In the genomic region with DNA sequence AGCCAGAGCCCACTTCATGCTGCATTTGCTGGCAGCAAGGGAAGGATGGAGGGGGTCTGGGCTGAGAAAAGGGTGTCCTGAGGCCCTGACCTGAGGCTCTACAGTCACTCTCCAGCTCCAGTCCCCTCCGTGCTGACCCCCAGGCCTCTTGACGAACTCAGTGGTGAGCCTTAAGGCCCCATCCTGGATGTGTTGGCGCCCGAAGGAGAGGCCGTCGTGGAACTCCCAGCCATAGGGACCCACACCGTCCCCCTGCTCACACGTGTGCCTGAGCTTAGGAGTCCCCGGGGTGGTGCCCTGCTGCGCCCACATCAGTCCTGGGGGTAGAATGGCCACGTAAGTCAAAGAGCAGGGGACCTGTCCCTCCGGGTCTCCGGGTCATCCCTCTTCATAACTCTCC, we compare ENCODE assay signal across 1 cellular context.
TF ChIP-seq lines count a peak whose summit lies in the region.

No MANE protein-coding gene starts in this region.

TF ChIP-seq in HEK293, 187 proteins besides CTCF, POLR2A, EP300 and RAD21 (continued from another document):
- no peak for TF ChIP-seq PATZ1 (tag by site-specific recombination; IDR thresholded peaks at IDR 0.05)
- TF ChIP-seq ZNF335 (tag by site-specific recombination; conservative IDR thresholded peaks at IDR 0.05), result peak; percentile 14; the same call in 1 of the 2 replicates
- no peak for TF ChIP-seq PRDM1 (tag by site-specific recombination; IDR thresholded peaks at IDR 0.05)
- no peak for TF ChIP-seq ZSCAN16 (tag by site-specific recombination; IDR thresholded peaks at IDR 0.05)
- TF ChIP-seq, protein P1, sequence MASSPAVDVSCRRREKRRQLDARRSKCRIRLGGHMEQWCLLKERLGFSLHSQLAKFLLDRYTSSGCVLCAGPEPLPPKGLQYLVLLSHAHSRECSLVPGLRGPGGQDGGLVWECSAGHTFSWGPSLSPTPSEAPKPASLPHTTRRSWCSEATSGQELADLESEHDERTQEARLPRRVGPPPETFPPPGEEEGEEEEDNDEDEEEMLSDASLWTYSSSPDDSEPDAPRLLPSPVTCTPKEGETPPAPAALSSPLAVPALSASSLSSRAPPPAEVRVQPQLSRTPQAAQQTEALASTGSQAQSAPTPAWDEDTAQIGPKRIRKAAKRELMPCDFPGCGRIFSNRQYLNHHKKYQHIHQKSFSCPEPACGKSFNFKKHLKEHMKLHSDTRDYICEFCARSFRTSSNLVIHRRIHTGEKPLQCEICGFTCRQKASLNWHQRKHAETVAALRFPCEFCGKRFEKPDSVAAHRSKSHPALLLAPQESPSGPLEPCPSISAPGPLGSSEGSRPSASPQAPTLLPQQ (tag by site-specific recombination; IDR thresholded peaks at IDR 0.05), result 0 out of 2 replicates have a peak, but pooled peaks have one; percentile 25
- TF ChIP-seq ZNF133 (tag by site-specific recombination; IDR thresholded peaks at IDR 0.05), result no peak
- TF ChIP-seq ZNF114 (tag by site-specific recombination; IDR thresholded peaks at IDR 0.05), result no peak
- no peak for TF ChIP-seq ZNF391 (tag by site-specific recombination; IDR thresholded peaks at IDR 0.05; ENCODE audit: borderline replicate concordance, low read depth)
- TF ChIP-seq ZNF623 (tag by site-specific recombination; IDR thresholded peaks at IDR 0.05), result no peak
- TF ChIP-seq ZNF214 (tag by site-specific recombination; IDR thresholded peaks at IDR 0.05; ENCODE audit: borderline replicate concordance), result no peak
